23 cellular contexts compared by ENCODE assay signal in the genomic region with DNA sequence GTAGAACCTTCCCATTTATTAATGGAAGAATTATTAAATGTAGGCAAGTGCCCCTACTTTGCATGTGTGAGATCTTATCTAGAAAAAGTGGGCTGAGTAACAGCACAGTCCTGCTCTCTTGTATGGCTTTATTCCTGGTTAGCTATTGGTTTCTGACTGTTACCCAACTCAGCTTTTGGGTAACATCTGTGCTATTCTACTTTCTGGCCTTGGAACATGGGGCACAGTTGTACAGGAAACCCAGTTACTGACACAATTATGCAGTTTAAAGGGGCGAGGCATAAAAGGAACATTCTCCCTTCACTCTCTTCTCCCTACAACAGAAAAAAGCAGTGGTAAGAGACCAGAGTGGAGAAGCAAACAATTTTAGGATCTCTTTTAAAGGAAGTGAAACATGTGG. TPM values are rescaled to one million over a fixed set of nuclear protein-coding genes. Genes with fewer than 3 reads are reported as not detected.
DNase-seq lines count a peak whose midpoint lies in the region; FAIRE-seq and TF ChIP-seq lines count a peak whose summit lies in the region.
"Had no signal": no experiment of that assay in that cellular context is flagged by ENCODE, and none has a peak within 500 bp of the region (broad histone marks: within the 10 kb centered on the region; RNA-seq: fewer than 3 reads in every experiment).

No MANE protein-coding gene starts in this region.

- H3K4me1 Mint-ChIP-seq in CD4-positive, alpha-beta memory T cell, result peaks cover 11 to 24% (median 20%) of the 10 kb centered on the region in 4 donors
- H3K4me1 Mint-ChIP-seq: mesothelial cell of epicardium had no signal

- intact Hi-C loops in CD4-positive, alpha-beta memory T cell (cut with micrococcal nuclease), result no loop called here
- intact Hi-C loops in mammary epithelial cell (cut with micrococcal nuclease), result no loop called here

- H3K36me3 Mint-ChIP-seq in CD4-positive, alpha-beta memory T cell, result peaks cover 20 to 45% of the 10 kb centered on the region in 2 donors

- H3K27ac ChIP-seq in CD4-positive, alpha-beta memory T cell (ENCODE audit: low read depth, low read length), result peak overlapping the region; percentile 32
- H3K27ac ChIP-seq in HL-60 (replicated peaks) (peak overlapping the region; percentile 47), H1 (ENCODE audit: low read depth, low read length) (0 out of 2 replicates have a peak overlapping the region, but pooled peaks have one; percentile 2), mammary epithelial cell (ENCODE audit: insufficient read depth, low read depth, low read length) (no peak overlapping the region)
- H3K27ac ChIP-seq: cardiac muscle cell had no signal

- no peak overlapping the region for H2BK5ac ChIP-seq in H1 (ENCODE audit: low read depth, low read length)

- no peaks in the 10 kb centered on the region for H3K23me2 ChIP-seq in H1 (ENCODE audit: low read depth, low read length)

- no peak overlapping the region for H3K4me3 Mint-ChIP-seq in CD4-positive, alpha-beta memory T cell
- H3K4me3 Mint-ChIP-seq: mesothelial cell of epicardium, neural crest cell had no signal

- H3K14ac ChIP-seq in H1 (ENCODE audit: insufficient read length), result no peak overlapping the region

- H2BK12ac ChIP-seq in H1 (ENCODE audit: low read depth, low read length), result no peak overlapping the region

- peak overlapping the region in 1 of 2 experiments; percentile 58; a peak in 1 of 4 replicates for H3K4me2 ChIP-seq in H1 (ENCODE audit: insufficient read depth in 1 of 2, low read depth in 2 of 2, low read length in 2 of 2)
- H3K4me2 ChIP-seq in mammary epithelial cell (ENCODE audit: insufficient read depth, low read depth, low read length), result no peak overlapping the region

- FAIRE-seq in H1 (lab: Jason Lieb, UNC), result no peak
- FAIRE-seq: GM12878, HTR-8/SVneo, small intestine had no signal

- no peak overlapping the region for H2BK15ac ChIP-seq in H1 (ENCODE audit: low read length)

- H3K23ac ChIP-seq in H1 (ENCODE audit: insufficient read length), result no peak overlapping the region

- H3K27ac Mint-ChIP-seq in CD4-positive, alpha-beta memory T cell, result peak overlapping the region in 5 of 7 donors; percentile 24 to 92 (median 68)
- H3K27ac Mint-ChIP-seq: mesothelial cell of epicardium had no signal

- WGBS in H1 (ENCODE audit: extremely low coverage in 1 of 2, insufficient coverage in 1 of 2, insufficient read length in 1 of 2, insufficient replicate concordance in 2 of 2, low coverage in 1 of 2, low lambda C conversion rate in 2 of 2, missing lambda C conversion rate in 1 of 2), 2 experiments, result 81% methylated on average over 1 of the region's 1 CpG; no CpG with 5 or more reads in 1 of the 2 experiments
- WGBS in mammary epithelial cell (ENCODE audit: low coverage, missing lambda C conversion rate), result 100% methylated on average over 1 of the region's 1 CpG

- no peaks in the 10 kb centered on the region for H3K9me3 Mint-ChIP-seq in CD4-positive, alpha-beta memory T cell
- H3K9me3 Mint-ChIP-seq: mesothelial cell of epicardium, neural crest cell had no signal

- no peak overlapping the region for H3K56ac ChIP-seq in H1 (replicated peaks; ENCODE audit: insufficient read length, low read depth, low read length)

- no peaks in the 10 kb centered on the region for H3K27me3 Mint-ChIP-seq in CD4-positive, alpha-beta memory T cell

- no peak overlapping the region for H3K4ac ChIP-seq in H1 (replicated peaks; ENCODE audit: insufficient read length, low read depth, low read length)

- H2BK120ac ChIP-seq in H1 (replicated peaks; ENCODE audit: low read depth, low read length), result no peak overlapping the region

- dilution Hi-C loops in mammary epithelial cell (cut with HindIII; ENCODE audit: low sequenced_read_pairs), result no loop called here

- no peak overlapping the region for H3K18ac ChIP-seq in H1 (ENCODE audit: extremely low read depth, low read length)

- H3K79me1 ChIP-seq in H1 (ENCODE audit: low read depth, low read length), result no peaks in the 10 kb centered on the region

- no peak for TF ChIP-seq POLR2A in H1 (IDR thresholded peaks at IDR 0.05; ENCODE audit: control extremely low read depth in 1 of 2, low read depth in 2 of 2, low read length in 2 of 2)

- H3K9ac ChIP-seq in H1 (replicated peaks in 1 of 4; ENCODE audit: extremely low read depth in 1 of 4, low read depth in 3 of 4, low read length in 3 of 4) (no peak overlapping the region), mammary epithelial cell (ENCODE audit: insufficient read depth, low read length) (no peak overlapping the region)

- H3K9me3 ChIP-seq in CD4-positive, alpha-beta memory T cell (ENCODE audit: control insufficient read depth in 1 of 2, low read length in 2 of 2), result no peaks in the 10 kb centered on the region
- H3K9me3 ChIP-seq in H1 (ENCODE audit: insufficient read depth in 2 of 2, low read depth in 1 of 2, low read length in 1 of 2) (no peaks in the 10 kb centered on the region), mammary epithelial cell (replicated peaks; ENCODE audit: insufficient read depth, low read length) (no peaks in the 10 kb centered on the region)

- no peak overlapping the region for H2BK20ac ChIP-seq in H1 (ENCODE audit: low read length)

- no peak overlapping the region for H3K4me3 ChIP-seq in CD4-positive, alpha-beta memory T cell (ENCODE audit: low read length in 2 of 2)
- H3K4me3 ChIP-seq in HL-60 (replicated peaks; ENCODE audit: insufficient read depth, low read length) (no peak overlapping the region), H1 (ENCODE audit: extremely low read depth in 1 of 4, insufficient read depth in 2 of 4, low read depth in 3 of 4, low read length in 4 of 4) (no peak overlapping the region), mammary epithelial cell (replicated peaks in 1 of 3; ENCODE audit: insufficient read depth in 1 of 3, low read depth in 2 of 3, low read length in 3 of 3) (no peak overlapping the region)
- H3K4me3 ChIP-seq: cardiac muscle cell, GM12878 had no signal

- H4K91ac ChIP-seq in H1 (replicated peaks; ENCODE audit: insufficient read length, low read length), result no peak overlapping the region

- H4K5ac ChIP-seq in H1 (ENCODE audit: insufficient read length, low read depth, low read length), result no peak overlapping the region

- CTCF ChIA-PET in CD4-positive, alpha-beta memory T cell (lab: Charles Lee; ENCODE audit: partially characterized antibody), result interaction anchor here (1.0 to 1.5 kb wide), 2 partner anchors 16 to 35 kb away, joined by 4 read pairs; a partner anchor contains a TSS
- CTCF ChIA-PET in H1 (lab: Charles Lee; ENCODE audit: partially characterized antibody) (interaction anchor here (1.8 kb wide), 2 partner anchors 10 to 34 kb away, joined by 4 to 9 read pairs; no protein-coding TSS in a partner anchor), mammary epithelial cell (lab: Charles Lee; ENCODE audit: low non-redundant PET) (no interaction called here)

- no peak for TF ChIP-seq EP300 in H1 (IDR thresholded peaks at IDR 0.05; ENCODE audit: borderline replicate concordance in 1 of 2, low read depth in 2 of 2, low read length in 2 of 2)

- H3K79me2 ChIP-seq in H1 (ENCODE audit: control insufficient read depth in 1 of 2, insufficient read depth in 2 of 2, low read length in 2 of 2) (0 out of 4 replicates have a peak, but pooled peaks cover 0 to 3% of the 10 kb centered on the region in 2 experiments), mammary epithelial cell (ENCODE audit: insufficient read depth, low read length) (no peaks in the 10 kb centered on the region)

- no TSS peak for BruUV-seq in mammary epithelial cell (replicated peaks; lab: Mats Ljungman, UMichigan)

- H4K8ac ChIP-seq in H1 (ENCODE audit: extremely low read depth, insufficient read depth, low read length), result no peak overlapping the region

- POLR2A ChIA-PET in CD4-positive, alpha-beta memory T cell (lab: Charles Lee; ENCODE audit: partially characterized antibody), result interaction anchor here (1.2 to 5.3 kb wide), 3 partner anchors 14 to 137 kb away, joined by 3 to 40 read pairs (median 4); a partner anchor contains a TSS
- POLR2A ChIA-PET in H1 (lab: Charles Lee; ENCODE audit: partially characterized antibody), result interaction anchor here (1.3 to 4.4 kb wide), 5 partner anchors 8 to 18 kb away, joined by 3 to 28 read pairs (median 8); a partner anchor contains a TSS

- in situ Hi-C loops in mammary epithelial cell (cut with MboI; ENCODE audit: low sequenced_read_pairs in 2 of 2), result no loop called here

- no peak for TF ChIP-seq RAD21 in H1 (IDR thresholded peaks at IDR 0.05 in 1 of 2, conservative IDR thresholded peaks at IDR 0.05 in 1 of 2; ENCODE audit: low read depth in 2 of 2, low read length in 2 of 2)

- no peak for DNase-seq in CD4-positive, alpha-beta memory T cell
- DNase-seq in HL-60 (ENCODE audit: low read depth in 1 of 2, low spot score in 1 of 2) (peak; percentile 28 to 57), SIG-M5 (lab: John Stamatoyannopoulos, UW) (peak; percentile 12), H1 (ENCODE audit: low read depth in 1 of 2, low spot score in 2 of 2) (no peak), ecto neural progenitor cell (ENCODE audit: low spot score) (no peak), 8988T (no peak), mammary epithelial cell (no peak)
- no peak for DNase-seq in effector CD8-positive, alpha-beta T cell (lab: John Stamatoyannopoulos, UW)
- DNase-seq: activated CD4-positive, alpha-beta T cell treated with anti-CD3 and anti-CD28 coated beads, Interleukin-2, amount 50 U/mL, for 48 hours; amygdala; erythroblast; foreskin melanocyte; HCEC 1CT; kidney glomerular epithelial cell; NCI-H146; NCI-H774; small intestine; stimulated activated CD4-positive, alpha-beta T cell treated with anti-CD3 and anti-CD28 coated beads, Interleukin-4, amount 100 ng/mL, for 4 hours had no signal

- H2AK5ac ChIP-seq in H1 (ENCODE audit: low read depth, low read length), result no peak overlapping the region

- peaks cover 21% of the 10 kb centered on the region for H3K36me3 ChIP-seq in CD4-positive, alpha-beta memory T cell (ENCODE audit: insufficient read depth, low read length)
- H3K36me3 ChIP-seq in H1 (ENCODE audit: control insufficient read depth in 2 of 4, insufficient read depth in 4 of 4, low read length in 3 of 4) (peaks cover 3 to 46% (median 24%) of the 10 kb centered on the region in 4 experiments; a peak in 7 of 8 replicates), mammary epithelial cell (ENCODE audit: insufficient read depth, low read length) (peaks cover 17% of the 10 kb centered on the region)

- H3K27me3 ChIP-seq in CD4-positive, alpha-beta memory T cell (ENCODE audit: insufficient read depth, low read length), result no peaks in the 10 kb centered on the region
- H3K27me3 ChIP-seq in HL-60 (ENCODE audit: insufficient read depth, poor library complexity, severe bottlenecking), result no peaks in the 10 kb centered on the region
- H3K27me3 ChIP-seq in H1 (replicated peaks in 1 of 4; ENCODE audit: control insufficient read depth in 3 of 4, extremely low read depth in 1 of 4, insufficient read depth in 3 of 4, low read length in 3 of 4), result no peaks in the 10 kb centered on the region
- H3K27me3 ChIP-seq in mammary epithelial cell (ENCODE audit: insufficient read depth, low read length), result no peaks in the 10 kb centered on the region
- H3K27me3 ChIP-seq: cardiac muscle cell had no signal

- peaks cover 27% of the 10 kb centered on the region for H3K4me1 ChIP-seq in CD4-positive, alpha-beta memory T cell (ENCODE audit: insufficient read depth, low read length)
- H3K4me1 ChIP-seq in H1 (replicated peaks in 1 of 4; ENCODE audit: control insufficient read depth in 3 of 4, insufficient read depth in 4 of 4, low read length in 3 of 4), result peaks cover 3 to 17% (median 11%) of the 10 kb centered on the region in 4 experiments; a peak in 5 of 7 replicates
- H3K4me1 ChIP-seq in mammary epithelial cell (ENCODE audit: insufficient read depth, low read length), result peaks cover 3% of the 10 kb centered on the region

- H2AFZ ChIP-seq in H1 (ENCODE audit: low read length) (no peak overlapping the region), mammary epithelial cell (ENCODE audit: low read depth, low read length) (no peak overlapping the region)

- TF ChIP-seq CTCF in HL-60 (IDR thresholded peaks at IDR 0.05; ENCODE audit: insufficient read depth, low read length), result no peak
- TF ChIP-seq CTCF in H1 (IDR thresholded peaks at IDR 0.05; ENCODE audit: control extremely low read depth in 1 of 3, insufficient read depth in 1 of 3, low read depth in 1 of 3, low read length in 3 of 3), result no peak
- TF ChIP-seq CTCF in mammary epithelial cell (conservative IDR thresholded peaks at IDR 0.05 in 1 of 2, IDR thresholded peaks at IDR 0.05 in 1 of 2; ENCODE audit: extremely low read depth in 1 of 2, insufficient read depth in 1 of 2, low read depth in 1 of 2, low read length in 2 of 2), result no peak

- H4K20me1 ChIP-seq in H1 (replicated peaks in 1 of 2; ENCODE audit: control insufficient read depth in 1 of 2, insufficient read depth in 2 of 2, low read length in 2 of 2), result no peaks in the 10 kb centered on the region
- no peaks in the 10 kb centered on the region for H4K20me1 ChIP-seq in mammary epithelial cell (ENCODE audit: insufficient read depth, low read length)

RNA-seq across cellular contexts. Expression of a gene that starts 16.1 kb away (rescaled TPM):
- 10 to 100 TPM; 55.6 to 61.2 TPM for total RNA-seq in CD4-positive, alpha-beta memory T cell
- 10 to 100 TPM; 55.6 to 69.4 TPM for polyA plus RNA-seq in CD4-positive, alpha-beta memory T cell
- 127 and 134 TPM in 2 replicates for total RNA-seq in H1 (2021; fragmentation: NEBNext Ultra II Directional; extraction: Animal tissue kit (Norgen Biotek cat#: 25700))
- 84.0 and 130 TPM in 2 replicates for polyA plus RNA-seq in H1 (2011; rRNA removed)
- 126 TPM for polyA plus RNA-seq in H1 (2011; cell fraction: cytosol; rRNA removed)
- polyA plus RNA-seq in H1 (2011; cell fraction: nucleus; rRNA removed), result 51.3 TPM
- polyA plus RNA-seq in H1 (2012, experiment 1 of 2), result 140 to 153 TPM (median 147 TPM) in 4 replicates
- 33.2 TPM for polyA plus RNA-seq in H1 (2012, experiment 2 of 2)
- polyA plus RNA-seq in H1 (2013, experiment 1 of 2), result 80.6 TPM
- 81.6 TPM for polyA plus RNA-seq in H1 (2013, experiment 2 of 2)
- polyA minus RNA-seq in H1 (2011; rRNA and poly(A)+ RNA removed), result 63.8 and 80.4 TPM in 2 replicates
- polyA minus RNA-seq in H1 (2011; cell fraction: cytosol; rRNA and poly(A)+ RNA removed), result 47.6 TPM
- polyA minus RNA-seq in H1 (2011; cell fraction: nucleus; rRNA and poly(A)+ RNA removed), result 45.7 TPM
- 10 to 100 TPM; 46.3 to 78.9 TPM for total RNA-seq in mammary epithelial cell
- polyA plus RNA-seq in mammary epithelial cell, result 105 TPM
- polyA minus RNA-seq in mammary epithelial cell, result 51.5 TPM

RNA-seq across cellular contexts. Expression of a gene that starts 16.4 kb away (rescaled TPM):
- total RNA-seq in CD4-positive, alpha-beta memory T cell, result 10 to 100 TPM; 40.7 to 41.8 TPM
- polyA plus RNA-seq in CD4-positive, alpha-beta memory T cell, result 100 to 1,000 TPM; 101 to 124 TPM
- 185 and 202 TPM in 2 replicates for total RNA-seq in H1 (2021; fragmentation: NEBNext Ultra II Directional; extraction: Animal tissue kit (Norgen Biotek cat#: 25700))
- 68.3 and 115 TPM in 2 replicates for polyA plus RNA-seq in H1 (2011; rRNA removed)
- 149 TPM for polyA plus RNA-seq in H1 (2011; cell fraction: cytosol; rRNA removed)
- 115 TPM for polyA plus RNA-seq in H1 (2011; cell fraction: nucleus; rRNA removed)
- polyA plus RNA-seq in H1 (2012, experiment 1 of 2), result 195 to 288 TPM (median 218 TPM) in 4 replicates
- 40.8 TPM for polyA plus RNA-seq in H1 (2012, experiment 2 of 2)
- 183 TPM for polyA plus RNA-seq in H1 (2013, experiment 1 of 2)
- polyA plus RNA-seq in H1 (2013, experiment 2 of 2), result 195 TPM
- polyA minus RNA-seq in H1 (2011; rRNA and poly(A)+ RNA removed), result 338 and 397 TPM in 2 replicates
- polyA minus RNA-seq in H1 (2011; cell fraction: cytosol; rRNA and poly(A)+ RNA removed), result 143 TPM
- polyA minus RNA-seq in H1 (2011; cell fraction: nucleus; rRNA and poly(A)+ RNA removed), result 119 TPM
- 10 to 100 TPM; 73.5 to 97.0 TPM for total RNA-seq in mammary epithelial cell
- 189 TPM for polyA plus RNA-seq in mammary epithelial cell
- polyA minus RNA-seq in mammary epithelial cell, result 525 TPM

RNA-seq across cellular contexts. Expression of a gene that starts 50.1 kb away (rescaled TPM):
- 10 to 100 TPM; 12.2 to 13.4 TPM for total RNA-seq in CD4-positive, alpha-beta memory T cell
- polyA plus RNA-seq in CD4-positive, alpha-beta memory T cell, result 1 to 10 TPM; 1.0 to 2.0 TPM
- total RNA-seq in H1 (2021; fragmentation: NEBNext Ultra II Directional; extraction: Animal tissue kit (Norgen Biotek cat#: 25700)), result 14.5 and 18.2 TPM in 2 replicates
- polyA plus RNA-seq in H1 (2011; rRNA removed) (13.7 and 19.2 TPM in 2 replicates), mammary epithelial cell (7.5 TPM)
- polyA plus RNA-seq in H1 (2011; cell fraction: cytosol; rRNA removed), result 19.2 TPM
- polyA plus RNA-seq in H1 (2011; cell fraction: nucleus; rRNA removed), result 12.2 TPM
- 12.6 to 16.6 TPM (median 15.0 TPM) in 4 replicates for polyA plus RNA-seq in H1 (2012, experiment 1 of 2)
- 16.3 TPM for polyA plus RNA-seq in H1 (2012, experiment 2 of 2)
- 22.7 TPM for polyA plus RNA-seq in H1 (2013, experiment 1 of 2)
- 27.8 TPM for polyA plus RNA-seq in H1 (2013, experiment 2 of 2)
- 15.7 and 25.8 TPM in 2 replicates for polyA minus RNA-seq in H1 (2011; rRNA and poly(A)+ RNA removed)
- polyA minus RNA-seq in H1 (2011; cell fraction: cytosol; rRNA and poly(A)+ RNA removed), result 8.3 TPM
- 24.3 TPM for polyA minus RNA-seq in H1 (2011; cell fraction: nucleus; rRNA and poly(A)+ RNA removed)
- 10 to 100 TPM; 10.7 to 15.6 TPM for total RNA-seq in mammary epithelial cell
- not detected for polyA minus RNA-seq in mammary epithelial cell

Comparison
In these comparisons a context has a peak if more than half of its experiments do, and no peak if none do; other contexts are left out.
1. DNase-seq: peak in HL-60 (2 of 2) and SIG-M5 (single experiment); none in CD4-positive, alpha-beta memory T cell (0 of 5), H1 (0 of 2), effector CD8-positive, alpha-beta T cell (single experiment), ecto neural progenitor cell (single experiment), 8988T (single experiment) and mammary epithelial cell (single experiment).